9 cellular contexts compared by ENCODE assay signal in the genomic region with DNA sequence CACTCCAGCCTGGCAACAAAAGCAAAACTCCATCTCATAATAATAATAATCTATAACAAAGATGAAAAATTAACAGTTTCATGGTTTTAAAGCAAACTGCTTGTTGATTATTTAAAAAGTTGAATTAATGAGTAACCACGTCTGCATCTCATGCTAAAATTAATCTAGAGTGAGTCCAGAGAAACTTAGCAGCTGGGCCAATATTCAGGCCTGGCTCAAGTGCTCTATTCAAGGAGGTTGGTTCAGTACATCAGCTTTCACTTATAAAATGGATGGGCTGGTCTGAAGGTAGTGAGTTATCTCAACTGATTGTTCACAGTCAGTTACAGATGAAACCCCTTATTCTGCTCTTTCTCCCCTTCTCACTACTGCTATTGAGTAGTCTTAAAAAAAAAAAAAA. TPM values are rescaled to one million over a fixed set of nuclear protein-coding genes. Genes with fewer than 3 reads are reported as not detected.
"Had no signal": no experiment of that assay in that cellular context is flagged by ENCODE, and none has a peak within 500 bp of the region (broad histone marks: within the 10 kb centered on the region; RNA-seq: fewer than 3 reads in every experiment).

No MANE protein-coding gene starts in this region.

- H3K27ac ChIP-seq: HL-60 had no signal

- H3K4me3 ChIP-seq: K562 had no signal

- FAIRE-seq: HepG2, HTR-8/SVneo, K562 had no signal

- ATAC-seq: HepG2, K562 had no signal

- DNase-seq: IMR-90, KBM-7, KG1 had no signal

RNA-seq across cellular contexts. Expression of a gene that starts 23.1 kb away (rescaled TPM):
- total RNA-seq: HepG2, HT-29, HT1080, K562 had no signal
- polyA plus RNA-seq: HepG2 had no signal
